Comparison of ENCODE assay signal across 1 cellular context in genomic region chr13:47858042-47858677, GRCh38.
TF ChIP-seq lines count a peak whose summit lies in the region.

No MANE protein-coding gene starts in this region.

TF ChIP-seq in HepG2, 621 proteins besides CTCF, POLR2A, EP300 and RAD21 (continued from another document and continues in another):
- TF ChIP-seq ZNF292 (CRISPR knock-in tag; IDR thresholded peaks at IDR 0.05; ENCODE audit: borderline replicate concordance, low read depth): no peak
- TF ChIP-seq ZNF629 (CRISPR knock-in tag; conservative IDR thresholded peaks at IDR 0.05): peak; percentile 84
- TF ChIP-seq ZC3H4 (CRISPR knock-in tag; IDR thresholded peaks at IDR 0.05; ENCODE audit: borderline replicate concordance): no peak
- TF ChIP-seq ZFP36 (IDR thresholded peaks at IDR 0.05; ENCODE audit: borderline replicate concordance, low read depth, low read length, partially characterized antibody): no peak
- TF ChIP-seq CEBPG (CRISPR knock-in tag; IDR thresholded peaks at IDR 0.05): peak; percentile 28; the same call in 1 of the 2 replicates
- TF ChIP-seq, protein P1, sequence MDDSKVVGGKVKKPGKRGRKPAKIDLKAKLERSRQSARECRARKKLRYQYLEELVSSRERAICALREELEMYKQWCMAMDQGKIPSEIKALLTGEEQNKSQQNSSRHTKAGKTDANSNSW (CRISPR knock-in tag; IDR thresholded peaks at IDR 0.05; ENCODE audit: borderline replicate concordance): no peak
- TF ChIP-seq NCOR1 (IDR thresholded peaks at IDR 0.05; ENCODE audit: borderline replicate concordance, low read length): peak; percentile 66; the same call in 1 of the 2 replicates
- TF ChIP-seq, protein P2, sequence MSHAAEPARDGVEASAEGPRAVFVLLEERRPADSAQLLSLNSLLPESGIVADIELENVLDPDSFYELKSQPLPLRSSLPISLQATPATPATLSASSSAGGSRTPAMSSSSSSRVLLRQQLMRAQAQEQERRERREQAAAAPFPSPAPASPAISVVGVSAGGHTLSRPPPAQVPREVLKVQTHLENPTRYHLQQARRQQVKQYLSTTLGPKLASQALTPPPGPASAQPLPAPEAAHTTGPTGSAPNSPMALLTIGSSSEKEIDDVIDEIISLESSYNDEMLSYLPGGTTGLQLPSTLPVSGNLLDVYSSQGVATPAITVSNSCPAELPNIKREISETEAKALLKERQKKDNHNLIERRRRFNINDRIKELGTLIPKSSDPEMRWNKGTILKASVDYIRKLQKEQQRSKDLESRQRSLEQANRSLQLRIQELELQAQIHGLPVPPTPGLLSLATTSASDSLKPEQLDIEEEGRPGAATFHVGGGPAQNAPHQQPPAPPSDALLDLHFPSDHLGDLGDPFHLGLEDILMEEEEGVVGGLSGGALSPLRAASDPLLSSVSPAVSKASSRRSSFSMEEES (CRISPR knock-in tag; IDR thresholded peaks at IDR 0.05): no peak
- no peak for TF ChIP-seq KDM1A (CRISPR knock-in tag; IDR thresholded peaks at IDR 0.05)
- no peak for TF ChIP-seq MYC (CRISPR knock-in tag; IDR thresholded peaks at IDR 0.05; ENCODE audit: borderline replicate concordance)
- no peak for TF ChIP-seq FOXP1 (IDR thresholded peaks at IDR 0.05)
- no peak for TF ChIP-seq FOXP1 (CRISPR knock-in tag; IDR thresholded peaks at IDR 0.05)
- TF ChIP-seq BORCS8-MEF2B (CRISPR knock-in tag; IDR thresholded peaks at IDR 0.05): no peak
- peak; percentile 41; the same call in 1 of the 2 replicates for TF ChIP-seq ARID5B (CRISPR knock-in tag; IDR thresholded peaks at IDR 0.05)
- no peak for TF ChIP-seq SUZ12 (IDR thresholded peaks at IDR 0.05; ENCODE audit: low read depth, low read length)
- TF ChIP-seq ZNF468 (CRISPR knock-in tag; IDR thresholded peaks at IDR 0.05): no peak
- no peak for TF ChIP-seq PAX8 (CRISPR knock-in tag; IDR thresholded peaks at IDR 0.05; ENCODE audit: borderline replicate concordance)
- TF ChIP-seq HNF4G (IDR thresholded peaks at IDR 0.05; ENCODE audit: borderline replicate concordance, low read depth, low read length): peak; percentile 69
- no peak for TF ChIP-seq HNF4G (CRISPR knock-in tag; IDR thresholded peaks at IDR 0.05; ENCODE audit: borderline replicate concordance, low read depth)
- TF ChIP-seq SOX6 (IDR thresholded peaks at IDR 0.05): no peak
- TF ChIP-seq SOX6 (CRISPR knock-in tag; IDR thresholded peaks at IDR 0.05): peak; percentile 39; the same call in 1 of the 2 replicates
- TF ChIP-seq NBN (conservative IDR thresholded peaks at IDR 0.05): no peak
- TF ChIP-seq, protein P3, sequence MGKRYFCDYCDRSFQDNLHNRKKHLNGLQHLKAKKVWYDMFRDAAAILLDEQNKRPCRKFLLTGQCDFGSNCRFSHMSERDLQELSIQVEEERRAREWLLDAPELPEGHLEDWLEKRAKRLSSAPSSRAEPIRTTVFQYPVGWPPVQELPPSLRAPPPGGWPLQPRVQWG (CRISPR knock-in tag; IDR thresholded peaks at IDR 0.05; ENCODE audit: borderline replicate concordance, low read depth): no peak
- TF ChIP-seq, protein P4, sequence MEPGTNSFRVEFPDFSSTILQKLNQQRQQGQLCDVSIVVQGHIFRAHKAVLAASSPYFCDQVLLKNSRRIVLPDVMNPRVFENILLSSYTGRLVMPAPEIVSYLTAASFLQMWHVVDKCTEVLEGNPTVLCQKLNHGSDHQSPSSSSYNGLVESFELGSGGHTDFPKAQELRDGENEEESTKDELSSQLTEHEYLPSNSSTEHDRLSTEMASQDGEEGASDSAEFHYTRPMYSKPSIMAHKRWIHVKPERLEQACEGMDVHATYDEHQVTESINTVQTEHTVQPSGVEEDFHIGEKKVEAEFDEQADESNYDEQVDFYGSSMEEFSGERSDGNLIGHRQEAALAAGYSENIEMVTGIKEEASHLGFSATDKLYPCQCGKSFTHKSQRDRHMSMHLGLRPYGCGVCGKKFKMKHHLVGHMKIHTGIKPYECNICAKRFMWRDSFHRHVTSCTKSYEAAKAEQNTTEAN (CRISPR knock-in tag; conservative IDR thresholded peaks at IDR 0.05): no peak
- no peak for TF ChIP-seq HBP1 (CRISPR knock-in tag; IDR thresholded peaks at IDR 0.05; ENCODE audit: low read depth)
- TF ChIP-seq ZNF430 (CRISPR knock-in tag; IDR thresholded peaks at IDR 0.05): no peak
- TF ChIP-seq, protein P5, sequence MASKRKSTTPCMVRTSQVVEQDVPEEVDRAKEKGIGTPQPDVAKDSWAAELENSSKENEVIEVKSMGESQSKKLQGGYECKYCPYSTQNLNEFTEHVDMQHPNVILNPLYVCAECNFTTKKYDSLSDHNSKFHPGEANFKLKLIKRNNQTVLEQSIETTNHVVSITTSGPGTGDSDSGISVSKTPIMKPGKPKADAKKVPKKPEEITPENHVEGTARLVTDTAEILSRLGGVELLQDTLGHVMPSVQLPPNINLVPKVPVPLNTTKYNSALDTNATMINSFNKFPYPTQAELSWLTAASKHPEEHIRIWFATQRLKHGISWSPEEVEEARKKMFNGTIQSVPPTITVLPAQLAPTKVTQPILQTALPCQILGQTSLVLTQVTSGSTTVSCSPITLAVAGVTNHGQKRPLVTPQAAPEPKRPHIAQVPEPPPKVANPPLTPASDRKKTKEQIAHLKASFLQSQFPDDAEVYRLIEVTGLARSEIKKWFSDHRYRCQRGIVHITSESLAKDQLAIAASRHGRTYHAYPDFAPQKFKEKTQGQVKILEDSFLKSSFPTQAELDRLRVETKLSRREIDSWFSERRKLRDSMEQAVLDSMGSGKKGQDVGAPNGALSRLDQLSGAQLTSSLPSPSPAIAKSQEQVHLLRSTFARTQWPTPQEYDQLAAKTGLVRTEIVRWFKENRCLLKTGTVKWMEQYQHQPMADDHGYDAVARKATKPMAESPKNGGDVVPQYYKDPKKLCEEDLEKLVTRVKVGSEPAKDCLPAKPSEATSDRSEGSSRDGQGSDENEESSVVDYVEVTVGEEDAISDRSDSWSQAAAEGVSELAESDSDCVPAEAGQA (IDR thresholded peaks at IDR 0.05; ENCODE audit: low read depth): no peak
- TF ChIP-seq, protein P5 (CRISPR knock-in tag; IDR thresholded peaks at IDR 0.05; ENCODE audit: borderline replicate concordance): no peak
- no peak for TF ChIP-seq MYPOP (CRISPR knock-in tag; IDR thresholded peaks at IDR 0.05)
- 0 out of 2 replicates have a peak, but pooled peaks have one; percentile 29 for TF ChIP-seq IRF2 (CRISPR knock-in tag; IDR thresholded peaks at IDR 0.05)
- TF ChIP-seq ARID3A (IDR thresholded peaks at IDR 0.05; ENCODE audit: low read depth, low read length): 0 out of 2 replicates have a peak, but pooled peaks have one; percentile 5
- peak; percentile 19; the same call in 1 of the 2 replicates for TF ChIP-seq GATAD2A (CRISPR knock-in tag; IDR thresholded peaks at IDR 0.05)
- TF ChIP-seq ZNF33B (CRISPR knock-in tag; IDR thresholded peaks at IDR 0.05): no peak
- TF ChIP-seq RXRA (CRISPR knock-in tag; IDR thresholded peaks at IDR 0.05): no peak
- TF ChIP-seq NONO (IDR thresholded peaks at IDR 0.05): no peak
- TF ChIP-seq NONO (CRISPR knock-in tag; conservative IDR thresholded peaks at IDR 0.05): no peak
- TF ChIP-seq FIP1L1 (IDR thresholded peaks at IDR 0.05; ENCODE audit: borderline replicate concordance, insufficient read depth, low read depth, low read length): no peak
- no peak for TF ChIP-seq ZNF234 (CRISPR knock-in tag; conservative IDR thresholded peaks at IDR 0.05)
- TF ChIP-seq, protein P6, sequence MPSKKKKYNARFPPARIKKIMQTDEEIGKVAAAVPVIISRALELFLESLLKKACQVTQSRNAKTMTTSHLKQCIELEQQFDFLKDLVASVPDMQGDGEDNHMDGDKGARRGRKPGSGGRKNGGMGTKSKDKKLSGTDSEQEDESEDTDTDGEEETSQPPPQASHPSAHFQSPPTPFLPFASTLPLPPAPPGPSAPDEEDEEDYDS (CRISPR knock-in tag; IDR thresholded peaks at IDR 0.05): no peak
- peak; percentile 85 for TF ChIP-seq EHMT2 (IDR thresholded peaks at IDR 0.05; ENCODE audit: borderline replicate concordance, low read depth, low read length)
- TF ChIP-seq ZNF101 (CRISPR knock-in tag; IDR thresholded peaks at IDR 0.05; ENCODE audit: borderline replicate concordance, low read depth): no peak
- TF ChIP-seq POLR2AphosphoS2 (IDR thresholded peaks at IDR 0.05; ENCODE audit: low read depth, low read length): no peak
- TF ChIP-seq MIER3 (CRISPR knock-in tag; IDR thresholded peaks at IDR 0.05; ENCODE audit: borderline replicate concordance): no peak
- TF ChIP-seq KDM5B (CRISPR knock-in tag; IDR thresholded peaks at IDR 0.05; ENCODE audit: borderline replicate concordance): no peak
- no peak for TF ChIP-seq ZFYVE20 (CRISPR knock-in tag; IDR thresholded peaks at IDR 0.05; ENCODE audit: borderline replicate concordance, low read depth)
